In the genomic region with DNA sequence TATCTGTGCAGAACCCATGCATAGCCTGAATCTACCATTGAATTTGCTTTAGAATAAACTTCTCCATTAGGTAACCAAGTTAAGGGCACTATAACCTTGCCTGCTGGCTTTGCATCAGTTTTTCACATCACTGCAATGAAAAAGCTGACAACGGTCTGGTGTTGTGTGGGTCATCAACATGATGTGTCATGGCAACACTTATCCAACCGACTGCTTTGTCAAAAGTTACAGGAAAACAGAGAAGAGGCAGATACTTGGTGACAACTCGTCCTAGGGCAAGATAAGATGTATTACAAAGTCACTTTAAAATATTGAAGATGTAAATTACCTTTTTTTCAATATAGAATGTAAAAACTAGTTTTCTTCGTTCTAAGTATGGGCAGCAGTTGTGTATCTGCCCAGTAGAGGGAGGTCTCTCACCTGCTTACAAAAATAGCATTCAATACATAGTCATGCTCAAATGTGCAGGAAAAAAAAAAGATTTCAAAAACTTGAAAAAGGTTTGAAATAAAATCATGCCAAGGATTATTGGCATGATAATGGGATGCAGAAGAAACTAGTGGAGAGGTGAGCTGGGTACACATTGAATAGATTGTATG, we compare ENCODE assay signal across 8 cellular contexts.
A peak's percentile ranks its signal among the peaks of the same experiment; 100 is the strongest.
DNase-seq lines count a peak whose midpoint lies in the region; ATAC-seq, FAIRE-seq and TF ChIP-seq lines count a peak whose summit lies in the region.

No MANE protein-coding gene starts in this region.

- intact Hi-C loops in PC-3 (cut with micrococcal nuclease) = loop anchor here (1.0 to 10.0 kb wide), 2 partner anchors 145 to 250 kb away; a partner anchor contains a TSS

- no peak overlapping the region for H3K27ac Mint-ChIP-seq in type B pancreatic cell
- H3K27ac Mint-ChIP-seq in activated CD8-positive, alpha-beta memory T cell treated with anti-CD3 and anti-CD28 coated beads, Interleukin-2, amount 10 ng/mL, durations not matched to agents 7 days and 5 days = no peak overlapping the region

- TF ChIP-seq CTCF in PC-3 (conservative IDR thresholded peaks at IDR 0.05; ENCODE audit: low read depth, low read length) = peak; percentile 95
- peak; percentile 95 for TF ChIP-seq CTCF in foreskin fibroblast (IDR thresholded peaks at IDR 0.05; ENCODE audit: low read depth, low read length)
- TF ChIP-seq CTCF in type B pancreatic cell (conservative IDR thresholded peaks at IDR 0.05) = peak; percentile 85

- no peaks in the 10 kb centered on the region for H3K9me3 Mint-ChIP-seq in type B pancreatic cell
- H3K9me3 Mint-ChIP-seq in activated CD8-positive, alpha-beta memory T cell treated with anti-CD3 and anti-CD28 coated beads, Interleukin-2, amount 10 ng/mL, durations not matched to agents 7 days and 5 days (ENCODE audit: low read depth) = no peaks in the 10 kb centered on the region

- no peaks in the 10 kb centered on the region for H3K27me3 ChIP-seq in PC-3 (ENCODE audit: low read length)

- H3K36me3 Mint-ChIP-seq in type B pancreatic cell = no peaks in the 10 kb centered on the region
- no peaks in the 10 kb centered on the region for H3K36me3 Mint-ChIP-seq in activated CD8-positive, alpha-beta memory T cell treated with anti-CD3 and anti-CD28 coated beads, Interleukin-2, amount 10 ng/mL, durations not matched to agents 7 days and 5 days

- H3K9me2 ChIP-seq in PC-3 (replicated peaks; ENCODE audit: low read length) = no peaks in the 10 kb centered on the region

- no peak overlapping the region for H3K27ac ChIP-seq in PC-3 (ENCODE audit: low read length)

- H3K4me1 ChIP-seq in PC-3 (ENCODE audit: insufficient read depth, low read length) = 0 out of 2 replicates have a peak, but pooled peaks cover 3% of the 10 kb centered on the region

- H4K20me1 ChIP-seq in PC-3 (ENCODE audit: low read length) = no peaks in the 10 kb centered on the region

- FAIRE-seq in A204.1 (lab: Jason Lieb, UNC) = peak; percentile 90

- no peak overlapping the region for H3K4me2 ChIP-seq in PC-3 (ENCODE audit: low read length)

- ATAC-seq in GM18861 (IDR thresholded peaks at IDR 0.05; ENCODE audit: unreplicated experiment) (peak; percentile 48), PC-3 (peak; percentile 61)
- no peak for ATAC-seq in activated CD8-positive, alpha-beta memory T cell treated with anti-CD3 and anti-CD28 coated beads, Interleukin-2, amount 10 ng/mL, durations not matched to agents 7 days and 5 days

- H3K9me3 ChIP-seq in PC-3 (ENCODE audit: low read length) = no peaks in the 10 kb centered on the region

- H3K27me3 Mint-ChIP-seq in type B pancreatic cell = peaks cover 3% of the 10 kb centered on the region
- peaks cover 28% of the 10 kb centered on the region for H3K27me3 Mint-ChIP-seq in activated CD8-positive, alpha-beta memory T cell treated with anti-CD3 and anti-CD28 coated beads, Interleukin-2, amount 10 ng/mL, durations not matched to agents 7 days and 5 days

- no peaks in the 10 kb centered on the region for H3K79me2 ChIP-seq in PC-3 (ENCODE audit: low read length)

- CTCF ChIA-PET in PC-3 (lab: Charles Lee) = interaction anchor here (0.6 to 2.8 kb wide), 4 partner anchors 142 to 1315 kb away, joined by 4 to 17 read pairs (median 10); no protein-coding TSS in a partner anchor
- CTCF ChIA-PET in activated CD8-positive, alpha-beta memory T cell treated with anti-CD3 and anti-CD28 coated beads, Interleukin-2, amount 10 ng/mL, durations not matched to agents 7 days and 5 days (lab: Charles Lee) = interaction anchor here (1.4 to 2.6 kb wide), 2 partner anchors 10 to 144 kb away, joined by 4 to 7 read pairs; no protein-coding TSS in a partner anchor

- POLR2A ChIA-PET in PC-3 (lab: Charles Lee; ENCODE audit: unreplicated experiment) = no interaction called here

- H3K4me3 ChIP-seq in PC-3 (ENCODE audit: low read length) (no peak overlapping the region), foreskin fibroblast (ENCODE audit: low read depth in 1 of 2, low read length in 2 of 2) (no peak overlapping the region)

- H3K36me3 ChIP-seq in PC-3 (ENCODE audit: low read depth, low read length) = no peaks in the 10 kb centered on the region

- no peaks in the 10 kb centered on the region for H3F3A ChIP-seq in PC-3 (ENCODE audit: low read length, unreplicated experiment)

- BruUV-seq in PC-3 (replicated peaks; lab: Mats Ljungman, UMichigan) = no TSS peak

- H2AFZ ChIP-seq in PC-3 (ENCODE audit: low read length) = no peak overlapping the region

- no peak overlapping the region for H3K4me3 Mint-ChIP-seq in type B pancreatic cell
- no peak overlapping the region for H3K4me3 Mint-ChIP-seq in activated CD8-positive, alpha-beta memory T cell treated with anti-CD3 and anti-CD28 coated beads, Interleukin-2, amount 10 ng/mL, durations not matched to agents 7 days and 5 days

- DNase-seq in PC-3 = peak; percentile 60
- DNase-seq in foreskin fibroblast = peak; percentile 21 to 64
- no peak for DNase-seq in type B pancreatic cell (ENCODE audit: extremely low spot score, unreplicated experiment)
- no peak for DNase-seq in activated naive CD4-positive, alpha-beta T cell treated with Interleukin-2 at 50 U/mL for 16 hours
- no peak for DNase-seq in activated CD8-positive, alpha-beta memory T cell treated with anti-CD3 and anti-CD28 coated beads, Interleukin-2, amount 10 ng/mL, durations not matched to agents 7 days and 5 days
- DNase-seq in effector CD4-positive, alpha-beta T cell = no peak

- H3K4me1 Mint-ChIP-seq in type B pancreatic cell (ENCODE audit: unreplicated experiment) = peaks cover 24% of the 10 kb centered on the region
- no peaks in the 10 kb centered on the region for H3K4me1 Mint-ChIP-seq in activated CD8-positive, alpha-beta memory T cell treated with anti-CD3 and anti-CD28 coated beads, Interleukin-2, amount 10 ng/mL, durations not matched to agents 7 days and 5 days

- no peak overlapping the region for H3K9ac ChIP-seq in PC-3 (ENCODE audit: low read length)

Comparison
In these comparisons a context has a peak if more than half of its experiments do, and no peak if none do; other contexts are left out.
1. DNase-seq: peak in PC-3 (single experiment) and foreskin fibroblast (2 of 2); none in type B pancreatic cell (single experiment), activated naive CD4-positive, alpha-beta T cell treated with Interleukin-2 at 50 U/mL for 16 hours (single experiment), activated CD8-positive, alpha-beta memory T cell treated with anti-CD3 and anti-CD28 coated beads, Interleukin-2, amount 10 ng/mL, durations not matched to agents 7 days and 5 days (single experiment) and effector CD4-positive, alpha-beta T cell (single experiment).
2. Peak in every context shown above with its lines, with median percentiles within 50 percentile points of each other: CTCF ChIP-seq.